In the genomic region with DNA sequence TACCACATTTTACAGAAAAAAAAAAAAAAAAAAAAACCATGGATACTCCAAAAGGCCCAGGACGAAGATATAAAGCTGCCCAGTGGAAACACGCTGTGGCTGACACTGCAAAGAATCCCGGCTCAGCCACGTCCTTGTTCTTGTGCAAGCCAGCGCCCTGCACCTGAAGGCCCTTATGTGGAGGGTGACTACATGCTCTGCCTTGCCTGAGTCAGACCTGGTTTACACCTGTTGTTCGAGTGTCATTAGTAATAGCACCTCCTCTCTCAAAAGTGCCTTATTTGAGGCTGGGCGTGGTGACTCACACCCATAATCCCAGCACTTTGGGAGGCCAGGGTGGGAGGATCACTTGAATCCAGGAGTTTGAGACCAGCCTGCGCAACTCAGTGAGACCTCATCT, we compare ENCODE assay signal across 14 cellular contexts. TPM values are rescaled to one million over a fixed set of nuclear protein-coding genes. Genes with fewer than 3 reads are reported as not detected.
DNase-seq lines count a peak whose midpoint lies in the region; ATAC-seq lines count a peak whose summit lies in the region.
"Had no signal": no experiment of that assay in that cellular context is flagged by ENCODE, and none has a peak within 500 bp of the region (broad histone marks: within the 10 kb centered on the region; RNA-seq: fewer than 3 reads in every experiment).

No MANE protein-coding gene starts in this region.

- no peaks in the 10 kb centered on the region for H3K27me3 ChIP-seq in trophoblast cell (ENCODE audit: insufficient read depth, low read length)
- H3K27me3 ChIP-seq: spleen, uterus had no signal

- peaks cover 6% of the 10 kb centered on the region in 2 experiments for H3K4me1 ChIP-seq in trophoblast cell (ENCODE audit: control insufficient read depth in 1 of 2, insufficient read depth in 2 of 2, low read length in 2 of 2)
- H3K4me1 ChIP-seq: uterus had no signal

- peak overlapping the region; percentile 30 for H3K27ac ChIP-seq in cingulate gyrus (ENCODE audit: low read depth, low read length)
- no peak overlapping the region for H3K27ac ChIP-seq in trophoblast cell (ENCODE audit: low read depth, low read length)
- H3K27ac ChIP-seq: uterus, VCaP had no signal

- H3K79me1 ChIP-seq in trophoblast cell (ENCODE audit: low read length), result peaks cover 3% of the 10 kb centered on the region

- H2AFZ ChIP-seq in trophoblast cell (ENCODE audit: insufficient read depth, low read length, poor library complexity), result no peak overlapping the region

- H3K4me2 ChIP-seq in trophoblast cell (ENCODE audit: low read length), result no peak overlapping the region

- H3K9ac ChIP-seq in trophoblast cell (ENCODE audit: low read length), result no peak overlapping the region

- WGBS in trophoblast cell (ENCODE audit: extremely low coverage, insufficient coverage, insufficient read length), result no CpG with 5 or more reads among the region's 8 CpGs

- H2BK5ac ChIP-seq in trophoblast cell (ENCODE audit: low read depth, low read length, poor library complexity), result no peak overlapping the region

- no peak overlapping the region for H3K4me3 ChIP-seq in trophoblast cell (ENCODE audit: low read depth, low read length)
- H3K4me3 ChIP-seq: uterus had no signal

- H3K9me3 ChIP-seq in trophoblast cell (ENCODE audit: insufficient read depth, low read depth, low read length), result no peaks in the 10 kb centered on the region
- H3K9me3 ChIP-seq: spleen, uterus had no signal

- H4K91ac ChIP-seq in trophoblast cell (ENCODE audit: low read depth, low read length), result no peak overlapping the region

- no peak overlapping the region for H4K12ac ChIP-seq in trophoblast cell (ENCODE audit: low read depth, low read length)

- no peak overlapping the region for H2BK120ac ChIP-seq in trophoblast cell (ENCODE audit: insufficient read depth, low read length, poor library complexity)

- H3K18ac ChIP-seq in trophoblast cell (ENCODE audit: low read length), result no peak overlapping the region

- H2BK12ac ChIP-seq in trophoblast cell (ENCODE audit: low read length), result no peak overlapping the region

- no peak overlapping the region for H3K23ac ChIP-seq in trophoblast cell (ENCODE audit: low read length)

- no peak overlapping the region for H3K14ac ChIP-seq in trophoblast cell (ENCODE audit: low read length)

- H3K9me3 Mint-ChIP-seq in activated CD4-positive, alpha-beta T cell treated with anti-CD3 and anti-CD28 coated beads, Interleukin-2, amount 10 ng/mL, durations not matched to agents 24 days and 14 days, result peaks cover 3% of the 10 kb centered on the region

- H3K4ac ChIP-seq in trophoblast cell (ENCODE audit: low read depth, low read length), result no peak overlapping the region

- H3K27me3 Mint-ChIP-seq in activated CD4-positive, alpha-beta T cell treated with anti-CD3 and anti-CD28 coated beads, Interleukin-2, amount 10 ng/mL, durations not matched to agents 24 days and 14 days, result no peaks in the 10 kb centered on the region

- no peak overlapping the region for H2AK5ac ChIP-seq in trophoblast cell (ENCODE audit: low read length)

- H3K4me1 Mint-ChIP-seq in activated CD4-positive, alpha-beta T cell treated with anti-CD3 and anti-CD28 coated beads, Interleukin-2, amount 10 ng/mL, durations not matched to agents 24 days and 14 days, result peaks cover 26% of the 10 kb centered on the region

- H3K27ac Mint-ChIP-seq in activated CD4-positive, alpha-beta T cell treated with anti-CD3 and anti-CD28 coated beads, Interleukin-2, amount 10 ng/mL, durations not matched to agents 24 days and 14 days, result no peak overlapping the region

- no peaks in the 10 kb centered on the region for H3K79me2 ChIP-seq in trophoblast cell (ENCODE audit: control insufficient read depth, insufficient read depth, low read length, poor library complexity)

- no peak for ATAC-seq in GM21619 (IDR thresholded peaks at IDR 0.05; ENCODE audit: unreplicated experiment)

- peak; percentile 48 for DNase-seq in activated CD4-positive, alpha-beta T cell treated with anti-CD3 and anti-CD28 coated beads, Interleukin-2, amount 10 ng/mL, durations not matched to agents 24 days and 14 days
- no peak for DNase-seq in activated CD4-positive, alpha-beta T cell treated with anti-CD3 and anti-CD28 coated beads for 48 hours
- DNase-seq in NCI-H2029 treated with DMSO at 0.1 percent for 48 hours (lab: John Stamatoyannopoulos, UW) (peak; percentile 35), trophoblast cell (peak; percentile 88 to 90), NCI-H1694 (lab: John Stamatoyannopoulos, UW) (no peak), activated gamma-delta T cell treated with Interleukin-2 at 50 U/mL for 16 hours (no peak)
- DNase-seq: activated gamma-delta T cell, GF-D8, NCI-H524, spleen, uterus had no signal

- intact Hi-C loops in activated CD4-positive, alpha-beta T cell treated with anti-CD3 and anti-CD28 coated beads, Interleukin-2, amount 10 ng/mL, durations not matched to agents 24 days and 14 days (cut with micrococcal nuclease), result loop anchor here (2.0 to 10.0 kb wide), 4 partner anchors 29 to 381 kb away; a partner anchor contains a TSS

- H3K4me3 Mint-ChIP-seq in activated CD4-positive, alpha-beta T cell treated with anti-CD3 and anti-CD28 coated beads, Interleukin-2, amount 10 ng/mL, durations not matched to agents 24 days and 14 days, result no peak overlapping the region

- H4K8ac ChIP-seq in trophoblast cell (ENCODE audit: low read depth, low read length), result no peak overlapping the region

- H3K36me3 Mint-ChIP-seq in activated CD4-positive, alpha-beta T cell treated with anti-CD3 and anti-CD28 coated beads, Interleukin-2, amount 10 ng/mL, durations not matched to agents 24 days and 14 days (ENCODE audit: low read depth), result no peaks in the 10 kb centered on the region

- no peaks in the 10 kb centered on the region for H3K36me3 ChIP-seq in trophoblast cell (ENCODE audit: control insufficient read depth in 1 of 2, insufficient read depth in 2 of 2, low read length in 2 of 2)
- H3K36me3 ChIP-seq: spleen, uterus had no signal

RNA-seq across cellular contexts. Expression of a gene that starts 54.3 kb away (rescaled TPM):
- 7.4 and 7.9 TPM in 2 replicates for total RNA-seq in activated CD4-positive, alpha-beta T cell treated with anti-CD3 and anti-CD28 coated beads, Interleukin-2, amount 10 ng/mL, durations not matched to agents 24 days and 14 days
- 9.7 and 9.8 TPM in 2 replicates for polyA plus RNA-seq in trophoblast cell (2013)

Comparison
In these comparisons a context has a peak if more than half of its experiments do, and no peak if none do; other contexts are left out.
1. DNase-seq: peak in activated CD4-positive, alpha-beta T cell treated with anti-CD3 and anti-CD28 coated beads, Interleukin-2, amount 10 ng/mL, durations not matched to agents 24 days and 14 days (single experiment), NCI-H2029 treated with DMSO at 0.1 percent for 48 hours (single experiment) and trophoblast cell (2 of 2); none in activated CD4-positive, alpha-beta T cell treated with anti-CD3 and anti-CD28 coated beads for 48 hours (single experiment), NCI-H1694 (single experiment) and activated gamma-delta T cell treated with Interleukin-2 at 50 U/mL for 16 hours (single experiment).